In the genomic region with DNA sequence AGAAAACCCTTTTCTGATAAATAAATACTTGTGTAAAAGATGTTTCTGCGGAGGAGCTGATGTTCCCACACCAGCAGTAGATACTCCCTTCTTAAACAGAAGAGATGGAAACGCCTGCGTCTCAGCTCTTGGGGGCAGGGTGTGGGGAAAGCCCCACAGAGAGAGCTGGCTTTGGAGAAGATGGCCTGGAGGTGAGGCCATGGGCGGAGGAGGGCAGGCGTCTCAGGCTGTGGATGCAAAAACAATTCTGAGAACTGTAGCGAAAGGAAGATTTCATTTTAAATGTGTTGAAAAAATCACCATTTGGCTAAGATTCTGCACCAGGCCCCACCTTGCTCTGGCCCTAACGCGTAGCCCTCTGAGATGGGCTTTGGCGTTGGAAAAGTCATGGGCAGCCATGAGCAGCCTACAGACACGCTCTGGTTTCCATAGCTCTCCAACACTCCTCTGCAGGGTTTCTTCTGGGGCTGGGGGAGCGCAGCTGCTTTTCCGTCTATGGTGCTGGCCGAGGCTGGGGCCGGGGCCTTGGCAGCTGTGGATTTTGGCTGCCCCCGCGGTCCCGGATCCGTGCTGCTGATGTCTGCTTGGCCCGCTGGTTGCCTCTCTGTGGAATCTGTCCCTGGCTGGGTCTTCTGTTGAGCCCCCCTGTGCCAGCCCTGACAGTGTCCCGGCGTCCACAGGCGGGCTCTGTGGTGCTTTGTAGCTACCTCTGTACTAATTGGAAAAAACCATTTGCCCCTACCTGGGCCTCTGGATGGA, we compare ENCODE assay signal across 8 cellular contexts.
DNase-seq lines count a peak whose midpoint lies in the region; ATAC-seq, FAIRE-seq and TF ChIP-seq lines count a peak whose summit lies in the region.
"Not testable (repeated sequence)": the region's sequence is repeated elsewhere in the genome, so short reads cannot be mapped to it uniquely, and the experiment has no call there.

No MANE protein-coding gene starts in this region.

- intact Hi-C loops in CD14-positive monocyte (cut with micrococcal nuclease); ascending aorta (cut with DNase I); esophagus muscularis mucosa (cut with DNase I); left cardiac atrium (cut with DNase I); kidney (cut with DNase I); tibial artery (cut with DNase I; ENCODE audit: low total_unique reads): not testable (repeated sequence)

- H3K4me1 ChIP-seq in ascending aorta; kidney (ENCODE audit: control insufficient read depth in 1 of 2, insufficient read depth in 1 of 2, low read depth in 1 of 2, low read length in 2 of 2); mesenchymal stem cell (ENCODE audit: control insufficient read depth, insufficient read depth, low read depth, low read length); tibial artery: not testable (repeated sequence)
- H3K4me1 ChIP-seq in esophagus muscularis mucosa = peaks cover 8 to 52% (median 47%) of the 10 kb centered on the region in 4 donors

- H3K23ac ChIP-seq in mesenchymal stem cell (ENCODE audit: low read length in 2 of 2) = not testable (repeated sequence)

- not testable (repeated sequence) for H3K9ac ChIP-seq in kidney (ENCODE audit: low read length in 2 of 2)
- H3K9ac ChIP-seq in mesenchymal stem cell (ENCODE audit: low read length) = peak overlapping the region; percentile 48

- not testable (repeated sequence) for FAIRE-seq in kidney (lab: Jason Lieb, UNC)

- H3K4ac ChIP-seq in mesenchymal stem cell (ENCODE audit: low read depth in 1 of 2, low read length in 2 of 2) = not testable (repeated sequence)

- H2AK5ac ChIP-seq in mesenchymal stem cell (ENCODE audit: low read length, severe bottlenecking) = not testable (repeated sequence)

- H3K36me3 ChIP-seq in ascending aorta; esophagus muscularis mucosa; kidney (ENCODE audit: control insufficient read depth in 1 of 2, insufficient read depth in 2 of 2, low read length in 2 of 2); mesenchymal stem cell (ENCODE audit: control insufficient read depth in 1 of 2, insufficient read depth in 2 of 2, low read depth in 1 of 2, low read length in 2 of 2); tibial artery: not testable (repeated sequence)

- H2BK5ac ChIP-seq in mesenchymal stem cell (ENCODE audit: low read depth, low read length, poor library complexity, severe bottlenecking) = not testable (repeated sequence)

- not testable (repeated sequence) for H2AFZ ChIP-seq in mesenchymal stem cell (ENCODE audit: low read depth, low read length)

- H2BK15ac ChIP-seq in mesenchymal stem cell (ENCODE audit: low read depth, poor library complexity, severe bottlenecking) = not testable (repeated sequence)

- H3K4me3 Mint-ChIP-seq in CD14-positive monocyte = not testable (repeated sequence)

- H3K14ac ChIP-seq in mesenchymal stem cell (ENCODE audit: low read length in 2 of 2) = not testable (repeated sequence)

- peaks cover 24 to 57% of the 10 kb centered on the region in 2 donors for H3K36me3 Mint-ChIP-seq in CD14-positive monocyte

- 62% methylated on average over 17 of the region's 22 CpGs for WGBS in esophagus muscularis mucosa
- 96% methylated on average over 13 of the region's 22 CpGs for WGBS in mesenchymal stem cell

- H2BK120ac ChIP-seq in mesenchymal stem cell (ENCODE audit: low read depth, low read length) = not testable (repeated sequence)

- not testable (repeated sequence) for H3K9me3 ChIP-seq in ascending aorta; esophagus muscularis mucosa; kidney (ENCODE audit: control insufficient read depth in 1 of 2, low read length in 2 of 2); mesenchymal stem cell (ENCODE audit: control insufficient read depth, low read length); tibial artery

- peak overlapping the region in 5 of 7 donors; percentile 15 to 91 (median 64) for H3K27ac Mint-ChIP-seq in CD14-positive monocyte

- H3K18ac ChIP-seq in mesenchymal stem cell (ENCODE audit: low read depth in 1 of 2, low read length in 2 of 2) = not testable (repeated sequence)

- TF ChIP-seq CTCF in CD14-positive monocyte (IDR thresholded peaks at IDR 0.05); ascending aorta (IDR thresholded peaks at IDR 0.05); esophagus muscularis mucosa (IDR thresholded peaks at IDR 0.05); kidney (IDR thresholded peaks at IDR 0.05; ENCODE audit: borderline replicate concordance, extremely low read depth, insufficient read depth); omental fat pad (IDR thresholded peaks at IDR 0.05); tibial artery (IDR thresholded peaks at IDR 0.05): not testable (repeated sequence)

- not testable (repeated sequence) for H4K8ac ChIP-seq in mesenchymal stem cell (ENCODE audit: low read length)

- not testable (repeated sequence) for H2BK12ac ChIP-seq in mesenchymal stem cell (ENCODE audit: low read length in 2 of 2)

- ATAC-seq in left cardiac atrium (peak; percentile 11 to 22), omental fat pad (ENCODE audit: low FRiP score) (peak; percentile 21)

- not testable (repeated sequence) for H3K4me3 ChIP-seq in ascending aorta; kidney (ENCODE audit: low read length in 2 of 2); mesenchymal stem cell (ENCODE audit: insufficient read depth in 1 of 2, low read depth in 1 of 2, low read length in 2 of 2); tibial artery
- peak overlapping the region in 1 of 4 donors; percentile 25 for H3K4me3 ChIP-seq in esophagus muscularis mucosa

- not testable (repeated sequence) for TF ChIP-seq POLR2A in esophagus muscularis mucosa (IDR thresholded peaks at IDR 0.05; ENCODE audit: low read depth)

- DNase-seq in CD14-positive monocyte (ENCODE audit: low spot score); esophagus muscularis mucosa (ENCODE audit: extremely low spot score); left cardiac atrium; mesenchymal stem cell: not testable (repeated sequence)
- DNase-seq in ascending aorta (ENCODE audit: low spot score in 2 of 2) = peak in 1 of 2 donors; percentile 38
- DNase-seq in kidney = peak; percentile 51
- peak; percentile 15 for DNase-seq in omental fat pad (ENCODE audit: low spot score)
- DNase-seq in tibial artery = peak; percentile 17 to 59

- not testable (repeated sequence) for H3K27me3 Mint-ChIP-seq in CD14-positive monocyte (ENCODE audit: low read depth in 3 of 3)

- H3K79me1 ChIP-seq in mesenchymal stem cell (replicated peaks; ENCODE audit: low read length, poor library complexity, severe bottlenecking) = not testable (repeated sequence)

- peaks cover 17% of the 10 kb centered on the region for H3K4me1 Mint-ChIP-seq in CD14-positive monocyte

- H3K27ac ChIP-seq in ascending aorta (peak overlapping the region; percentile 6 to 7), esophagus muscularis mucosa (replicated peaks in 1 of 4) (peak overlapping the region; percentile 75 to 82 (median 78))
- H3K27ac ChIP-seq in kidney (ENCODE audit: low read depth in 2 of 2, low read length in 2 of 2); mesenchymal stem cell (ENCODE audit: low read length, poor library complexity, severe bottlenecking); tibial artery: not testable (repeated sequence)

- H3K4me2 ChIP-seq in mesenchymal stem cell (ENCODE audit: low read length, poor library complexity, severe bottlenecking) = not testable (repeated sequence)

- H3K9me3 Mint-ChIP-seq in CD14-positive monocyte = not testable (repeated sequence)

- not testable (repeated sequence) for H4K91ac ChIP-seq in mesenchymal stem cell (ENCODE audit: low read length)

- not testable (repeated sequence) for H3K27me3 ChIP-seq in ascending aorta; esophagus muscularis mucosa; mesenchymal stem cell (ENCODE audit: control insufficient read depth in 1 of 2, insufficient read depth in 1 of 2, low read length in 2 of 2); tibial artery

- TF ChIP-seq EP300 in esophagus muscularis mucosa (IDR thresholded peaks at IDR 0.05) = not testable (repeated sequence)
